Comparison of ENCODE assay signal across 9 cellular contexts in the genomic region with DNA sequence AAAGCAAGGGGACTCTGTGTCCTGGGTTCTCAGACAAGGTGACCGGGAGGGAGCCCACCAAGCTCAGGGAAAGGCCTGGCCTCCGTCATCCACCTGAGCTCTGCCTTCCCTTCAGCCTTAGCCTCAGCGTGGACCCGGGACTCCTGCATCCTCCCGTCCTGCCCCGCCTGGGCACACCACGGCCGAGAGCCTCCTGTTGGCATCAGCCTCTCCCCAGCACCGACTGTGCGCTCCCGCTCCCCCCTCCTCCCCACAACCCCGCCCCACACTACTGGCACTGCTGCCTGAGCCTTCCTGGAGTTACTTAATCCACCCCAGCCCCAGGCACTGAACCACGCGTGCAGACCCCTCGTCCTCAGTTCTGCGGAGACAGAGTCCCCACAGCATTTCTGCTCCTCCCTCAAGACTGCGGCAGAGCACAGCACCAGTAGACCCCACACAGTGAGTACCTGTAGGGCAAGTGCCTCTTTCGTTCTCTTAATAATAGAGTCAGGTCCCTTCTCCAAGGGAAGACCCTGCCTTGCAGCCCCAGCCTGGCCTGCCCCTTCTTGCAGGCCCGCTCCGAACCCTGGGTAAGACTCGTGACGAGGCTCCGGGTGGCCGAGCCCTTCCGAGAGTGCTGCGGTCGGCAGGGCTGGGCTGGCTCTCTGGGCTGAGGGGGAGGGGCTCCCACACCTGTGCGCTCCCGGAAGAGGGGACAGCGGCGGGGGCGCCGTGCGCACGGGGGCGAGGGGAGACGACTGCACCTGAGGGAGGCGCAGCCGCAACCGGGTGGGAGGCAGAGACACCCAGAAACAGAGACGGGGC. TPM values are rescaled to one million over a fixed set of nuclear protein-coding genes. Genes with fewer than 3 reads are reported as not detected.
A peak's percentile ranks its signal among the peaks of the same experiment; 100 is the strongest.
DNase-seq lines count a peak whose midpoint lies in the region; ATAC-seq and TF ChIP-seq lines count a peak whose summit lies in the region.
"Had no signal": no experiment of that assay in that cellular context is flagged by ENCODE, and none has a peak within 500 bp of the region (broad histone marks: within the 10 kb centered on the region; RNA-seq: fewer than 3 reads in every experiment).

A gene with protein sequence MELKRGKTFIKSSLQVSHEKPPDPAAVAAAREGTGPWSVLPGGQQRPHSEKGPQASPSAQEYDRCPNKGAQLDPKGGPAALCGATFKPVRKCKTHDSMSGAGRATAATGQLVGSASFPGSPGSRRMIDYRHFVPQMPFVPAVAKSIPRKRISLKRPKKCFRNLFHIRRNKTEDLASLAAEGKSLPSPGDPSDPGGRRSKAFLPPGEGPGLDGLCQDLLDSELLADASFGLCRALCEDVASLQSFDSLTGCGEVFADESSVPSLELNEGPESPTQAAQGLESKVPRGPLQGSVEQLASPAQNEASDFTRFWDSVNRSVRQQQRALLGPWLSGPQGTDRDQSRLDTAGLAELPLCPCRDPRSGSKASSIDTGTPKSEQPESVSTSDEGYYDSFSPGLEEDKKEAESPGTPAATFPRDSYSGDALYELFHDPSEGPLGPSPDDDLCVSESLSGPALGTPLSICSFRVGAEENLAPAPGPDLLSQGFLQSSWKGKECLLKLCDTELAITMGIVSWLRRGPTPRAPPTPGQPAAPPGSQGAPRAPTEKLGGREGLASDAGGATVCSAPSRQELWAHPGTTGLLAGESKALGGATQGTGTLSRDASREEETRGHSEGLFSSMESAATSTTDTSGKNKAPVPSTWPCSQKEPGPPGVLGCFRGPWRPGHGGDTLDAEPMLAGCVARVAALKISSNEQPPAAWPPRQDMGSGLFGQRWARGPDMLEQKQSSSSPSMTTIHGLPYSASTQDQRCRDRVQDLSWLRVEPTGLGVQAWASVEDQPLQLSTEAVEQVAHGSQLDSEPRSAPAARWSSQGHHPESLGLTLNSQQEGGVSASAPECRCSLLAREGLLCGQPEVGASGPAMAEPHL (plus strand): TSS at position 307 of the 807 bp plus-strand sequence. CDS start 6,533 bp downstream, outside the sequence.

- TF ChIP-seq CTCF in BE2C (IDR thresholded peaks at IDR 0.05; ENCODE audit: low read depth, low read length) (no peak), activated B cell treated with CpG ODN at 0.5 μM for 24 hours (IDR thresholded peaks at IDR 0.05) (no peak)

- H2BK15ac ChIP-seq in mesenchymal stem cell (ENCODE audit: low read depth, poor library complexity, severe bottlenecking): no peak within 1 kb of the TSS

- no peak within 1 kb of the TSS for H2AFZ ChIP-seq in mesenchymal stem cell (ENCODE audit: low read depth, low read length)

- H3K23ac ChIP-seq in mesenchymal stem cell (ENCODE audit: low read length in 2 of 2): no peak within 1 kb of the TSS

- H4K91ac ChIP-seq in mesenchymal stem cell (ENCODE audit: low read length): no peak within 1 kb of the TSS

- peak within 1 kb of the TSS; percentile 43 for H3K4me3 ChIP-seq in BE2C (ENCODE audit: low read depth, low read length)
- peak within 1 kb of the TSS in 1 of 2 experiments; percentile 41 for H3K4me3 ChIP-seq in mesenchymal stem cell (ENCODE audit: insufficient read depth in 1 of 2, low read depth in 1 of 2, low read length in 2 of 2)

- no peak within 1 kb of the TSS for H3K18ac ChIP-seq in mesenchymal stem cell (ENCODE audit: low read depth in 1 of 2, low read length in 2 of 2)

- DNase-seq in BE2C: no peak
- no peak for DNase-seq in activated B cell treated with CpG ODN at 0.5 μM for 24 hours
- no peak for DNase-seq in mesenchymal stem cell
- no peak for DNase-seq in activated effector memory CD4-positive, alpha-beta T cell treated with anti-CD3 and anti-CD28 coated beads, Interleukin-2, amount 50 U/mL, for 16 hours
- DNase-seq in superior temporal gyrus (ENCODE audit: extremely low spot score): no peak

- H3K27me3 ChIP-seq in BE2C (peaks cover 14% of the 10 kb centered on the region), mesenchymal stem cell (ENCODE audit: control insufficient read depth in 1 of 2, insufficient read depth in 1 of 2, low read length in 2 of 2) (peaks cover 40 to 43% of the 10 kb centered on the region in 2 experiments)

- H3K4me1 Mint-ChIP-seq in activated B cell treated with CpG ODN at 0.5 μM for 24 hours: peaks cover 7% of the 10 kb centered on the region

- ATAC-seq in HG03103 (IDR thresholded peaks at IDR 0.05; ENCODE audit: low read depth, unreplicated experiment) (peak; percentile 28), activated B cell treated with CpG ODN at 0.5 μM for 24 hours (ENCODE audit: low read depth) (no peak), HG03378 (IDR thresholded peaks at IDR 0.05; ENCODE audit: unreplicated experiment) (no peak), HG02870 (IDR thresholded peaks at IDR 0.05; ENCODE audit: unreplicated experiment) (no peak)

- no peak within 1 kb of the TSS for H2BK5ac ChIP-seq in mesenchymal stem cell (ENCODE audit: low read depth, low read length, poor library complexity, severe bottlenecking)

- H3K79me1 ChIP-seq in mesenchymal stem cell (replicated peaks; ENCODE audit: low read length, poor library complexity, severe bottlenecking): no peaks in the 10 kb centered on the region

- no peak within 1 kb of the TSS for H3K14ac ChIP-seq in mesenchymal stem cell (ENCODE audit: low read length in 2 of 2)

- H3K27me3 Mint-ChIP-seq in activated B cell treated with CpG ODN at 0.5 μM for 24 hours: peaks cover 41% of the 10 kb centered on the region

- no peaks in the 10 kb centered on the region for H3K9me3 ChIP-seq in BE2C
- H3K9me3 ChIP-seq in mesenchymal stem cell (ENCODE audit: control insufficient read depth, low read length): no peaks in the 10 kb centered on the region

- H3K36me3 ChIP-seq in BE2C (no peaks in the 10 kb centered on the region), mesenchymal stem cell (ENCODE audit: control insufficient read depth in 1 of 2, insufficient read depth in 2 of 2, low read depth in 1 of 2, low read length in 2 of 2) (no peaks in the 10 kb centered on the region)

- POLR2A ChIA-PET in activated B cell treated with CpG ODN at 0.5 μM for 24 hours (lab: Charles Lee): no interaction called here

- no peak within 1 kb of the TSS for H3K27ac Mint-ChIP-seq in activated B cell treated with CpG ODN at 0.5 μM for 24 hours

- H2AK5ac ChIP-seq in mesenchymal stem cell (ENCODE audit: low read length, severe bottlenecking): no peak within 1 kb of the TSS

- no peak within 1 kb of the TSS for H2BK12ac ChIP-seq in mesenchymal stem cell (ENCODE audit: low read length in 2 of 2)

- WGBS in mesenchymal stem cell: 6% methylated on average over 31 of the region's 41 CpGs

- H3K36me3 Mint-ChIP-seq in activated B cell treated with CpG ODN at 0.5 μM for 24 hours (ENCODE audit: low read depth): no peaks in the 10 kb centered on the region

- intact Hi-C loops in activated B cell treated with CpG ODN at 0.5 μM for 24 hours (cut with micrococcal nuclease): no loop called here

- no peak within 1 kb of the TSS for H4K8ac ChIP-seq in mesenchymal stem cell (ENCODE audit: low read length)

- no peak within 1 kb of the TSS for H2BK120ac ChIP-seq in mesenchymal stem cell (ENCODE audit: low read depth, low read length)

- H3K4ac ChIP-seq in mesenchymal stem cell (ENCODE audit: low read depth in 1 of 2, low read length in 2 of 2): no peak within 1 kb of the TSS

- H3K9me3 Mint-ChIP-seq in activated B cell treated with CpG ODN at 0.5 μM for 24 hours: no peaks in the 10 kb centered on the region

- peak within 1 kb of the TSS; percentile 13 for H3K4me3 Mint-ChIP-seq in activated B cell treated with CpG ODN at 0.5 μM for 24 hours

- H3K4me1 ChIP-seq in BE2C (no peaks in the 10 kb centered on the region), mesenchymal stem cell (ENCODE audit: control insufficient read depth, insufficient read depth, low read depth, low read length) (peaks cover 11% of the 10 kb centered on the region)

- peak within 1 kb of the TSS; percentile 84 for H3K4me2 ChIP-seq in mesenchymal stem cell (ENCODE audit: low read length, poor library complexity, severe bottlenecking)

- no peak within 1 kb of the TSS for H3K27ac ChIP-seq in mesenchymal stem cell (ENCODE audit: low read length, poor library complexity, severe bottlenecking)

- no peak within 1 kb of the TSS for H3K9ac ChIP-seq in mesenchymal stem cell (ENCODE audit: low read length)

- CTCF ChIA-PET in activated B cell treated with CpG ODN at 0.5 μM for 24 hours (lab: Charles Lee): no interaction called here

RNA-seq across cellular contexts. Expression of the gene that starts here (rescaled TPM):
- 0.76 TPM for polyA plus RNA-seq in BE2C (2012; ENCODE audit: insufficient read depth, insufficient read length, low read depth)
- total RNA-seq in activated B cell treated with CpG ODN at 0.5 μM for 24 hours: not detected in 2 replicates
- not detected for polyA plus RNA-seq in mesenchymal stem cell (2013, experiment 1 of 2)
- not detected for polyA plus RNA-seq in mesenchymal stem cell (2013, experiment 2 of 2)
- total RNA-seq: LHCN-M2 had no signal
